21 cellular contexts compared by ENCODE assay signal in genomic region chr10:88047589-88047988, GRCh38.
A peak's percentile ranks its signal among the peaks of the same experiment; 100 is the strongest.
DNase-seq lines count a peak whose midpoint lies in the region; ATAC-seq, FAIRE-seq and TF ChIP-seq lines count a peak whose summit lies in the region.
"Had no signal": no experiment of that assay in that cellular context is flagged by ENCODE, and none has a peak within 500 bp of the region (broad histone marks: within the 10 kb centered on the region; RNA-seq: fewer than 3 reads in every experiment).

No MANE protein-coding gene starts in this region.

- H3K79me2 ChIP-seq in astrocyte (ENCODE audit: insufficient read depth, low read length): no peaks in the 10 kb centered on the region

- no peaks in the 10 kb centered on the region for H4K20me1 ChIP-seq in astrocyte (ENCODE audit: insufficient read depth, low read length)

- H3K36me3 Mint-ChIP-seq in activated T-cell treated with anti-CD3 and anti-CD28 coated beads, Interleukin-2, amount 50 U/mL, for 72 hours (ENCODE audit: insufficient read depth in 2 of 2): peaks cover 0 to 1% of the 10 kb centered on the region in 2 donors
- H3K36me3 Mint-ChIP-seq in activated T-cell treated with anti-CD3 and anti-CD28 coated beads, Interleukin-2, amount 50 U/mL, for 4 hours (ENCODE audit: insufficient read depth): no peaks in the 10 kb centered on the region
- no peaks in the 10 kb centered on the region for H3K36me3 Mint-ChIP-seq in astrocyte (ENCODE audit: low read depth, unreplicated experiment)

- no peak overlapping the region for H3K9ac ChIP-seq in astrocyte (ENCODE audit: low read length)
- H3K9ac ChIP-seq: GM23248 had no signal

- peaks cover 1 to 12% of the 10 kb centered on the region in 2 donors for H3K9me3 Mint-ChIP-seq in activated T-cell treated with anti-CD3 and anti-CD28 coated beads, Interleukin-2, amount 50 U/mL, for 72 hours
- no peaks in the 10 kb centered on the region for H3K9me3 Mint-ChIP-seq in activated T-cell treated with anti-CD3 and anti-CD28 coated beads, Interleukin-2, amount 50 U/mL, for 4 hours
- H3K9me3 Mint-ChIP-seq in astrocyte (ENCODE audit: unreplicated experiment): no peaks in the 10 kb centered on the region
- H3K9me3 Mint-ChIP-seq: CD4-positive, alpha-beta T cell; HFFc6 had no signal

- H3K27ac ChIP-seq in astrocyte (ENCODE audit: low read depth, low read length) (no peak overlapping the region), neutrophil (peak overlapping the region; percentile 23)
- H3K27ac ChIP-seq: 22Rv1, A549, C4-2B, GM23248, HL-60 had no signal

- H3K4me3 ChIP-seq in astrocyte (ENCODE audit: insufficient read depth, low read depth, low read length) (no peak overlapping the region), neutrophil (ENCODE audit: low read depth in 1 of 2, low read length in 1 of 2) (no peak overlapping the region)
- H3K4me3 ChIP-seq: A549, GM23248 had no signal

- H3K27me3 ChIP-seq in astrocyte (ENCODE audit: insufficient read depth, low read length): no peaks in the 10 kb centered on the region
- H3K27me3 ChIP-seq in neutrophil: no peaks in the 10 kb centered on the region

- no peak for TF ChIP-seq CTCF in astrocyte (IDR thresholded peaks at IDR 0.05; ENCODE audit: insufficient read depth, low read depth, low read length)
- TF ChIP-seq CTCF in neutrophil (IDR thresholded peaks at IDR 0.05): no peak

- H3K9me3 ChIP-seq in astrocyte (ENCODE audit: insufficient read depth, low read depth, low read length) (no peaks in the 10 kb centered on the region), neutrophil (no peaks in the 10 kb centered on the region)
- H3K9me3 ChIP-seq: A549, Caco-2 had no signal

- DNase-seq in activated T-cell treated with anti-CD3 and anti-CD28 coated beads, Interleukin-2, amount 50 U/mL, for 72 hours: no peak
- no peak for DNase-seq in activated T-cell treated with anti-CD3 and anti-CD28 coated beads, Interleukin-2, amount 50 U/mL, for 4 hours
- DNase-seq in astrocyte (ENCODE audit: low read depth) (no peak), NCI-H526 treated with DMSO at 0.1 percent for 48 hours (lab: John Stamatoyannopoulos, UW) (no peak), NCI-H1436 treated with DMSO at 0.1 percent for 48 hours (lab: John Stamatoyannopoulos, UW) (no peak), urothelium cell line (ENCODE audit: low spot score) (no peak)
- DNase-seq: AML-193; Caco-2; CD4-positive, alpha-beta T cell; GDM1; HCEC 1CT; HFFc6 had no signal

- peak overlapping the region; percentile 17 for H3K27ac Mint-ChIP-seq in activated T-cell treated with anti-CD3 and anti-CD28 coated beads, Interleukin-2, amount 50 U/mL, for 72 hours
- peak overlapping the region; percentile 79 for H3K27ac Mint-ChIP-seq in astrocyte (ENCODE audit: unreplicated experiment)
- H3K27ac Mint-ChIP-seq: CD4-positive, alpha-beta T cell; HFFc6 had no signal

- no peak overlapping the region for H2AFZ ChIP-seq in astrocyte (ENCODE audit: low read depth, low read length)
- H2AFZ ChIP-seq: GM23248 had no signal

- H3K4me3 Mint-ChIP-seq in activated T-cell treated with anti-CD3 and anti-CD28 coated beads, Interleukin-2, amount 50 U/mL, for 72 hours: no peak overlapping the region
- no peak overlapping the region for H3K4me3 Mint-ChIP-seq in activated T-cell treated with anti-CD3 and anti-CD28 coated beads, Interleukin-2, amount 50 U/mL, for 4 hours
- H3K4me3 Mint-ChIP-seq in astrocyte (ENCODE audit: unreplicated experiment): no peak overlapping the region
- H3K4me3 Mint-ChIP-seq: CD4-positive, alpha-beta T cell; HFFc6 had no signal

- no peak for ATAC-seq in activated T-cell treated with anti-CD3 and anti-CD28 coated beads, Interleukin-2, amount 50 U/mL, for 72 hours (replicated peaks in 1 of 2)
- no peak for ATAC-seq in activated T-cell treated with anti-CD3 and anti-CD28 coated beads, Interleukin-2, amount 50 U/mL, for 4 hours
- ATAC-seq: A549 had no signal

- peaks cover 4% of the 10 kb centered on the region for H3K4me1 Mint-ChIP-seq in activated T-cell treated with anti-CD3 and anti-CD28 coated beads, Interleukin-2, amount 50 U/mL, for 72 hours (ENCODE audit: low read depth)
- H3K4me1 Mint-ChIP-seq in activated T-cell treated with anti-CD3 and anti-CD28 coated beads, Interleukin-2, amount 50 U/mL, for 4 hours (ENCODE audit: low read depth): peaks cover 9% of the 10 kb centered on the region
- peaks cover 25% of the 10 kb centered on the region for H3K4me1 Mint-ChIP-seq in astrocyte (ENCODE audit: low read depth, unreplicated experiment)

- H3K4me2 ChIP-seq in astrocyte (ENCODE audit: low read length): no peak overlapping the region
- H3K4me2 ChIP-seq: A549 had no signal

- FAIRE-seq in astrocyte (lab: Jason Lieb, UNC): no peak
- no peak for FAIRE-seq in urothelium cell line (lab: Jason Lieb, UNC)
- FAIRE-seq: A549, D721Med, GM12892, GM18507 had no signal

- no peaks in the 10 kb centered on the region for H3K27me3 Mint-ChIP-seq in activated T-cell treated with anti-CD3 and anti-CD28 coated beads, Interleukin-2, amount 50 U/mL, for 72 hours (ENCODE audit: low read depth)
- no peaks in the 10 kb centered on the region for H3K27me3 Mint-ChIP-seq in activated T-cell treated with anti-CD3 and anti-CD28 coated beads, Interleukin-2, amount 50 U/mL, for 4 hours (ENCODE audit: low read depth)
- H3K27me3 Mint-ChIP-seq in astrocyte (ENCODE audit: low read depth, unreplicated experiment): no peaks in the 10 kb centered on the region
- H3K27me3 Mint-ChIP-seq: CD4-positive, alpha-beta T cell had no signal

- H3K4me1 ChIP-seq in astrocyte (ENCODE audit: insufficient read depth, low read length) (peaks cover 11% of the 10 kb centered on the region), neutrophil (ENCODE audit: control insufficient read depth in 1 of 2, insufficient read depth in 1 of 2, low read depth in 1 of 2, low read length in 1 of 2) (peaks cover 27 to 47% of the 10 kb centered on the region in 2 experiments)
- H3K4me1 ChIP-seq: A549 had no signal

- H3K36me3 ChIP-seq in astrocyte (ENCODE audit: insufficient read depth, low read length) (no peaks in the 10 kb centered on the region), neutrophil (no peaks in the 10 kb centered on the region)
